In the genomic region with DNA sequence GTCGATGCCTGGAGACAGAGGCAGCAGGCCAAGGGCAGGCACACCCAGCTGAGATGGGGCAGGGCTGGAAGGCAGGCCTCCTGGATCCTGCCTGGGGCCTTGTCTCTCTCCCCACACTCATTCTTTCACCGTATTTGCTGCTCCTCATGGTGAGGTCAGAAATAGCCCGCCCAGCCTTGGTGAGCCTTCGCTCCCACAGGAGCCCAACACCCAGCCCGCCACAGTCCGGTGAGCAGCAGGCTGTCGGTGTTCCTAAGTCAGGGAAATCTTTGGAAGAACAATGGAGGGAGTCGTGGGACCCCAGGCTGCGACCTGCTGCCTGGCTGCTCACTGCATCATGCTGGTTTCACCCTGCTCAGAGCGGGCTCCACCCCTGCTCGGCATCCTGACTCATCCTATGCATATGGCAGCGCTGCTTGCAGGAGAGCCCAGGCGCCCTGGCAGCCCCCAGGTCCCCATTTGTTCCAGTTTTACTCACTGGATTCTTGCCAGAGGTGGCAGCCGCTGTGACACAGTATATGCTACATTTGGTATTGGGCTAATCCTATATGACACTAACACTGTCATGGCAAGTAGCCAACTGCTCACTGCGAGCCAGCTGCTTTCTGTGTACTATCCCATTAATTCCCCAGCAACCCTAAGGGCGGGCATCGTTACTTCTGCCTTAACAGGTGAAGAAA, we compare ENCODE assay signal across 1 cellular context.
TF ChIP-seq lines count a peak whose summit lies in the region.

No MANE protein-coding gene starts in this region.

TF ChIP-seq in IMR-90, 13 proteins besides CTCF, POLR2A, EP300 and RAD21 (continued from another document):
- TF ChIP-seq ELK1 (IDR thresholded peaks at IDR 0.05; ENCODE audit: borderline replicate concordance, low read depth, low read length) (no peak), USF2 (IDR thresholded peaks at IDR 0.05; ENCODE audit: low read depth, low read length) (no peak), SMC3 (IDR thresholded peaks at IDR 0.05; ENCODE audit: low read depth, low read length) (no peak)
